ENCODE assay signal across 8 cellular contexts in genomic region chr4:137125011-137125410, GRCh38.
A peak's percentile ranks its signal among the peaks of the same experiment; 100 is the strongest.
DNase-seq lines count a peak whose midpoint lies in the region; ATAC-seq, FAIRE-seq and TF ChIP-seq lines count a peak whose summit lies in the region.

No MANE protein-coding gene starts in this region.

- no peak overlapping the region for H3K27ac Mint-ChIP-seq in activated T-cell treated with anti-CD3 and anti-CD28 coated beads, Interleukin-2, amount 50 U/mL, for 72 hours

- H3K27ac ChIP-seq in SJSA1, result no peak overlapping the region
- no peak overlapping the region for H3K27ac ChIP-seq in gastroesophageal sphincter
- H3K27ac ChIP-seq in smooth muscle cell (ENCODE audit: low read depth), result peak overlapping the region; percentile 35

- no peak overlapping the region for H3K9ac ChIP-seq in smooth muscle cell (ENCODE audit: low read depth)

- 36 to 47% methylated on average over 2 to 3 of the region's 3 CpGs for WGBS in gastroesophageal sphincter (ENCODE audit: low coverage in 1 of 2), 2 donors
- 15% methylated on average over 3 of the region's 3 CpGs for WGBS in smooth muscle cell (ENCODE audit: low lambda C conversion rate)

- H3K4me1 ChIP-seq in SJSA1 (replicated peaks) (no peaks in the 10 kb centered on the region), gastroesophageal sphincter (no peaks in the 10 kb centered on the region), smooth muscle cell (ENCODE audit: low read depth) (no peaks in the 10 kb centered on the region)

- no peak for FAIRE-seq in H54 (lab: Jason Lieb, UNC)

- H3K4me3 ChIP-seq in SJSA1 (peak overlapping the region; percentile 19), gastroesophageal sphincter (peak overlapping the region; percentile 33 to 40), smooth muscle cell (peak overlapping the region; percentile 38)

- peak overlapping the region; percentile 75 for H3K4me2 ChIP-seq in smooth muscle cell

- no peaks in the 10 kb centered on the region for H3K79me2 ChIP-seq in smooth muscle cell (ENCODE audit: low read depth)

- TF ChIP-seq POLR2A in H54 (IDR thresholded peaks at IDR 0.05; ENCODE audit: low read depth, low read length), result no peak
- TF ChIP-seq POLR2A in gastroesophageal sphincter (IDR thresholded peaks at IDR 0.05), result no peak

- in situ Hi-C loops in KBM-7 (cut with MboI; ENCODE audit: low pct_unique_long_range_greater_than_20kb, low sequenced_read_pairs), result no loop called here

- no peak for TF ChIP-seq EP300 in gastroesophageal sphincter (IDR thresholded peaks at IDR 0.05)

- H3K36me3 Mint-ChIP-seq in activated T-cell treated with anti-CD3 and anti-CD28 coated beads, Interleukin-2, amount 50 U/mL, for 72 hours (ENCODE audit: insufficient read depth in 2 of 2), result no peaks in the 10 kb centered on the region

- H3K36me3 ChIP-seq in SJSA1, result no peaks in the 10 kb centered on the region
- no peaks in the 10 kb centered on the region for H3K36me3 ChIP-seq in gastroesophageal sphincter
- no peaks in the 10 kb centered on the region for H3K36me3 ChIP-seq in smooth muscle cell (ENCODE audit: low read depth)

- H3K9me3 ChIP-seq in SJSA1 (replicated peaks) (no peaks in the 10 kb centered on the region), gastroesophageal sphincter (no peaks in the 10 kb centered on the region), smooth muscle cell (replicated peaks; ENCODE audit: low read depth) (no peaks in the 10 kb centered on the region)

- H3K9me3 Mint-ChIP-seq in activated T-cell treated with anti-CD3 and anti-CD28 coated beads, Interleukin-2, amount 50 U/mL, for 72 hours, result peaks cover 0 to 7% of the 10 kb centered on the region in 2 donors

- no peak overlapping the region for H3K4me3 Mint-ChIP-seq in activated T-cell treated with anti-CD3 and anti-CD28 coated beads, Interleukin-2, amount 50 U/mL, for 72 hours

- no peak for ATAC-seq in gastroesophageal sphincter
- ATAC-seq in activated T-cell treated with anti-CD3 and anti-CD28 coated beads, Interleukin-2, amount 50 U/mL, for 72 hours (replicated peaks in 1 of 2), result no peak
- no peak for ATAC-seq in GM18520 (IDR thresholded peaks at IDR 0.05; ENCODE audit: unreplicated experiment)

- no peaks in the 10 kb centered on the region for H3F3A ChIP-seq in smooth muscle cell (ENCODE audit: low read depth)

- no peaks in the 10 kb centered on the region for H3K4me1 Mint-ChIP-seq in activated T-cell treated with anti-CD3 and anti-CD28 coated beads, Interleukin-2, amount 50 U/mL, for 72 hours (ENCODE audit: low read depth)

- no peaks in the 10 kb centered on the region for H3K27me3 ChIP-seq in SJSA1 (replicated peaks)
- H3K27me3 ChIP-seq in gastroesophageal sphincter, result no peaks in the 10 kb centered on the region
- no peaks in the 10 kb centered on the region for H3K27me3 ChIP-seq in smooth muscle cell (ENCODE audit: low read depth)

- peak overlapping the region; percentile 58 for H2AFZ ChIP-seq in smooth muscle cell (ENCODE audit: low read depth)

- no peaks in the 10 kb centered on the region for H3K27me3 Mint-ChIP-seq in activated T-cell treated with anti-CD3 and anti-CD28 coated beads, Interleukin-2, amount 50 U/mL, for 72 hours (ENCODE audit: low read depth)

- no peak for TF ChIP-seq CTCF in gastroesophageal sphincter (IDR thresholded peaks at IDR 0.05)
- TF ChIP-seq CTCF in smooth muscle cell (IDR thresholded peaks at IDR 0.05; ENCODE audit: borderline replicate concordance, insufficient read depth, poor library complexity, severe bottlenecking), result no peak

- DNase-seq in H54 (ENCODE audit: insufficient read length, low spot score) (peak; percentile 0), SJSA1 (ENCODE audit: low read depth in 1 of 2, low spot score in 2 of 2) (peak in 1 of 2 experiments; percentile 9), smooth muscle cell (lab: John Stamatoyannopoulos, UW; ENCODE audit: unreplicated experiment) (no peak), GM19238 (ENCODE audit: insufficient read length, low spot score) (no peak), KBM-7 (no peak)
- no peak for DNase-seq in activated T-cell treated with anti-CD3 and anti-CD28 coated beads, Interleukin-2, amount 50 U/mL, for 72 hours

- no peaks in the 10 kb centered on the region for H4K20me1 ChIP-seq in smooth muscle cell (ENCODE audit: low read depth)
